18 cellular contexts compared by ENCODE assay signal in the genomic region with DNA sequence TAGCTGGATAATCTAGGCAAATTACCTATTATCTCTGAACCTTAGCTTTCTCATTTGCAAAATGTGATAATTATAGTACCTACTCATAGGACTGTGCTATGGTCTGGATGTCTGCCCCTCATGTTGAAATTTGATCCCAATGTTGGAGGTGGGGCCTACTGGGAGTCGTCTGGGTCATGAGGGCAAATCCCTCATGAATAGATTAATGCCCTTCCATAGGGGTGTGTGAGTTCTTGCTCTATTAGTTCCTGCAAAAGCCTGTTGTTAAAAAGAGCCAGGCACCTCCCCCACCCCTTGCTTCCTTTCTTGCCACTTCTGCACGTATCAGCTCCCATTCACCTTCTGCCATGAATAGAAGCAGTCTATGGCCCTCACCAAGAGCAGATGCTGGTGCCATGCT.
A peak's percentile ranks its signal among the peaks of the same experiment; 100 is the strongest.
DNase-seq lines count a peak whose midpoint lies in the region; ATAC-seq, FAIRE-seq and TF ChIP-seq lines count a peak whose summit lies in the region.
"Had no signal": no experiment of that assay in that cellular context is flagged by ENCODE, and none has a peak within 500 bp of the region (broad histone marks: within the 10 kb centered on the region; RNA-seq: fewer than 3 reads in every experiment).

No MANE protein-coding gene starts in this region.

- no peak overlapping the region for H3K18ac ChIP-seq in neuronal stem cell (ENCODE audit: low read length)

- H2BK15ac ChIP-seq in neuronal stem cell (ENCODE audit: low read length), result no peak overlapping the region

- H3K23ac ChIP-seq in neuronal stem cell (ENCODE audit: low read depth, low read length, poor library complexity), result no peak overlapping the region

- H2AK5ac ChIP-seq in neuronal stem cell (ENCODE audit: low read depth, low read length), result no peak overlapping the region

- H2BK120ac ChIP-seq in neuronal stem cell (ENCODE audit: low read depth, low read length), result no peak overlapping the region

- H3K27ac ChIP-seq in astrocyte (ENCODE audit: low read depth, low read length), result no peak overlapping the region
- peak overlapping the region; percentile 55 for H3K27ac ChIP-seq in neuronal stem cell (replicated peaks; ENCODE audit: low read length)
- H3K27ac ChIP-seq: C4-2B had no signal

- H3K79me1 ChIP-seq in neuronal stem cell (ENCODE audit: low read depth, low read length), result no peaks in the 10 kb centered on the region

- H3K4ac ChIP-seq in neuronal stem cell (ENCODE audit: low read length), result no peak overlapping the region

- peak; percentile 22 for DNase-seq in NCI-H2171 treated with DMSO at 0.1 percent for 48 hours (lab: John Stamatoyannopoulos, UW)
- no peak for DNase-seq in NCI-H2171 (lab: John Stamatoyannopoulos, UW)
- DNase-seq in NCI-H526 (lab: John Stamatoyannopoulos, UW), result peak; percentile 34 to 67
- no peak for DNase-seq in astrocyte (ENCODE audit: low read depth)
- peak; percentile 12 for DNase-seq in neuronal stem cell (ENCODE audit: low spot score)
- DNase-seq in SIG-M5 treated with dmso at 0.1 percent for 504 hours (lab: John Stamatoyannopoulos, UW; ENCODE audit: unreplicated experiment), result no peak
- no peak for DNase-seq in NCI-H226
- DNase-seq: DMS53; H9; IMR-90; Kasumi-1; MM.1S; NCI-H2081 treated with DMSO at 0.1 percent for 48 hours; NK-92 treated with Interleukin-12 subunit alpha and Interleukin-12 subunit beta, amount 100 ng/mL, for 24 hours; SHP77 treated with DMSO at 0.1 percent for 48 hours; T-helper 17 cell had no signal

- no peak overlapping the region for H3K4me3 Mint-ChIP-seq in astrocyte (ENCODE audit: unreplicated experiment)
- H3K4me3 Mint-ChIP-seq: H9, T-helper 17 cell had no signal

- H3K27me3 ChIP-seq in astrocyte (ENCODE audit: insufficient read depth, low read length) (no peaks in the 10 kb centered on the region), neuronal stem cell (ENCODE audit: control insufficient read depth in 3 of 3, insufficient read depth in 3 of 3, low read depth in 1 of 3, low read length in 3 of 3) (no peaks in the 10 kb centered on the region)

- H4K91ac ChIP-seq in neuronal stem cell (ENCODE audit: low read depth, low read length, poor library complexity), result no peak overlapping the region

- H2BK5ac ChIP-seq in neuronal stem cell (ENCODE audit: low read length), result no peak overlapping the region

- H3K4me1 ChIP-seq in astrocyte (ENCODE audit: insufficient read depth, low read length) (no peaks in the 10 kb centered on the region), neuronal stem cell (ENCODE audit: control insufficient read depth in 2 of 2, insufficient read depth in 1 of 2, low read depth in 1 of 2, low read length in 2 of 2) (peaks cover 2 to 9% of the 10 kb centered on the region in 2 donors)

- H3K9me3 Mint-ChIP-seq in astrocyte (ENCODE audit: unreplicated experiment), result no peaks in the 10 kb centered on the region
- H3K9me3 Mint-ChIP-seq: H9 had no signal

- no peak overlapping the region for H3K14ac ChIP-seq in neuronal stem cell (ENCODE audit: low read length)

- no peak for TF ChIP-seq CTCF in astrocyte (IDR thresholded peaks at IDR 0.05; ENCODE audit: insufficient read depth, low read depth, low read length)

- peak; percentile 92 for FAIRE-seq in astrocyte (lab: Jason Lieb, UNC)

- no peaks in the 10 kb centered on the region for H3K79me2 ChIP-seq in astrocyte (ENCODE audit: insufficient read depth, low read length)

- H4K8ac ChIP-seq in neuronal stem cell (ENCODE audit: low read depth, low read length), result no peak overlapping the region

- H3K4me2 ChIP-seq in astrocyte (ENCODE audit: low read length) (no peak overlapping the region), neuronal stem cell (ENCODE audit: insufficient read depth, low read length, poor library complexity, severe bottlenecking) (peak overlapping the region; percentile 11)

- H3K9me3 ChIP-seq in astrocyte (ENCODE audit: insufficient read depth, low read depth, low read length), result no peaks in the 10 kb centered on the region
- no peaks in the 10 kb centered on the region for H3K9me3 ChIP-seq in neuronal stem cell (replicated peaks in 1 of 2; ENCODE audit: control insufficient read depth in 2 of 2, insufficient read depth in 1 of 2, low read depth in 1 of 2, low read length in 2 of 2)

- H3K4me1 Mint-ChIP-seq in astrocyte (ENCODE audit: low read depth, unreplicated experiment), result peaks cover 10% of the 10 kb centered on the region
- H3K4me1 Mint-ChIP-seq: T-helper 17 cell had no signal

- H3K36me3 Mint-ChIP-seq in astrocyte (ENCODE audit: low read depth, unreplicated experiment), result no peaks in the 10 kb centered on the region

- H2BK12ac ChIP-seq in neuronal stem cell (ENCODE audit: low read length), result no peak overlapping the region

- no peak for ATAC-seq in HG03520 (IDR thresholded peaks at IDR 0.05; ENCODE audit: unreplicated experiment)
- ATAC-seq: T-helper 17 cell had no signal

- H4K20me1 ChIP-seq in astrocyte (ENCODE audit: insufficient read depth, low read length), result no peaks in the 10 kb centered on the region

- WGBS in neuronal stem cell (ENCODE audit: extremely low coverage in 2 of 2, insufficient read length in 2 of 2, insufficient replicate concordance in 1 of 2), 2 donors, result no CpG with 5 or more reads among the region's 2 CpGs

- H3K9ac ChIP-seq in astrocyte (ENCODE audit: low read length) (no peak overlapping the region), neuronal stem cell (ENCODE audit: low read depth, low read length, poor library complexity) (no peak overlapping the region)

- H3K36me3 ChIP-seq in astrocyte (ENCODE audit: insufficient read depth, low read length), result no peaks in the 10 kb centered on the region
- H3K36me3 ChIP-seq in neuronal stem cell (replicated peaks in 1 of 2; ENCODE audit: control insufficient read depth in 2 of 2, insufficient read depth in 2 of 2, low read length in 2 of 2), result no peaks in the 10 kb centered on the region

- no peak overlapping the region for H3K4me3 ChIP-seq in astrocyte (ENCODE audit: insufficient read depth, low read depth, low read length)
- no peak overlapping the region for H3K4me3 ChIP-seq in neuronal stem cell (ENCODE audit: low read length in 2 of 2)

- H3K27ac Mint-ChIP-seq in astrocyte (ENCODE audit: unreplicated experiment), result no peak overlapping the region
- H3K27ac Mint-ChIP-seq: T-helper 17 cell had no signal

- H3K27me3 Mint-ChIP-seq in astrocyte (ENCODE audit: low read depth, unreplicated experiment), result no peaks in the 10 kb centered on the region
- H3K27me3 Mint-ChIP-seq: T-helper 17 cell had no signal

- H2AFZ ChIP-seq in astrocyte (ENCODE audit: low read depth, low read length) (no peak overlapping the region), neuronal stem cell (ENCODE audit: low read length) (no peak overlapping the region)

Comparison
In these comparisons a context has a peak if more than half of its experiments do, and no peak if none do; other contexts are left out.
1. DNase-seq: peak in NCI-H2171 treated with DMSO at 0.1 percent for 48 hours (single experiment), NCI-H526 (2 of 2) and neuronal stem cell (single experiment); none in NCI-H2171 (single experiment), astrocyte (single experiment), SIG-M5 treated with dmso at 0.1 percent for 504 hours (single experiment) and NCI-H226 (single experiment).